Comparison of ENCODE assay signal across 1 cellular context in genomic region chr10:122196218-122196617, GRCh38.
TF ChIP-seq lines count a peak whose summit lies in the region.

No MANE protein-coding gene starts in this region.

TF ChIP-seq in GM23338, 12 proteins besides CTCF, POLR2A, EP300 and RAD21 (continued from another document):
- TF ChIP-seq, protein P1, sequence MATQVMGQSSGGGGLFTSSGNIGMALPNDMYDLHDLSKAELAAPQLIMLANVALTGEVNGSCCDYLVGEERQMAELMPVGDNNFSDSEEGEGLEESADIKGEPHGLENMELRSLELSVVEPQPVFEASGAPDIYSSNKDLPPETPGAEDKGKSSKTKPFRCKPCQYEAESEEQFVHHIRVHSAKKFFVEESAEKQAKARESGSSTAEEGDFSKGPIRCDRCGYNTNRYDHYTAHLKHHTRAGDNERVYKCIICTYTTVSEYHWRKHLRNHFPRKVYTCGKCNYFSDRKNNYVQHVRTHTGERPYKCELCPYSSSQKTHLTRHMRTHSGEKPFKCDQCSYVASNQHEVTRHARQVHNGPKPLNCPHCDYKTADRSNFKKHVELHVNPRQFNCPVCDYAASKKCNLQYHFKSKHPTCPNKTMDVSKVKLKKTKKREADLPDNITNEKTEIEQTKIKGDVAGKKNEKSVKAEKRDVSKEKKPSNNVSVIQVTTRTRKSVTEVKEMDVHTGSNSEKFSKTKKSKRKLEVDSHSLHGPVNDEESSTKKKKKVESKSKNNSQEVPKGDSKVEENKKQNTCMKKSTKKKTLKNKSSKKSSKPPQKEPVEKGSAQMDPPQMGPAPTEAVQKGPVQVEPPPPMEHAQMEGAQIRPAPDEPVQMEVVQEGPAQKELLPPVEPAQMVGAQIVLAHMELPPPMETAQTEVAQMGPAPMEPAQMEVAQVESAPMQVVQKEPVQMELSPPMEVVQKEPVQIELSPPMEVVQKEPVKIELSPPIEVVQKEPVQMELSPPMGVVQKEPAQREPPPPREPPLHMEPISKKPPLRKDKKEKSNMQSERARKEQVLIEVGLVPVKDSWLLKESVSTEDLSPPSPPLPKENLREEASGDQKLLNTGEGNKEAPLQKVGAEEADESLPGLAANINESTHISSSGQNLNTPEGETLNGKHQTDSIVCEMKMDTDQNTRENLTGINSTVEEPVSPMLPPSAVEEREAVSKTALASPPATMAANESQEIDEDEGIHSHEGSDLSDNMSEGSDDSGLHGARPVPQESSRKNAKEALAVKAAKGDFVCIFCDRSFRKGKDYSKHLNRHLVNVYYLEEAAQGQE (IDR thresholded peaks at IDR 0.05; ENCODE audit: unreplicated experiment) = no peak
- no peak for TF ChIP-seq JUNB (IDR thresholded peaks at IDR 0.05; ENCODE audit: unreplicated experiment)
- no peak for TF ChIP-seq NANOG (IDR thresholded peaks at IDR 0.05; ENCODE audit: borderline replicate concordance)
- no peak for TF ChIP-seq ZNF331 (CRISPR knock-in tag; IDR thresholded peaks at IDR 0.05; ENCODE audit: low read depth)
- TF ChIP-seq, protein P2, sequence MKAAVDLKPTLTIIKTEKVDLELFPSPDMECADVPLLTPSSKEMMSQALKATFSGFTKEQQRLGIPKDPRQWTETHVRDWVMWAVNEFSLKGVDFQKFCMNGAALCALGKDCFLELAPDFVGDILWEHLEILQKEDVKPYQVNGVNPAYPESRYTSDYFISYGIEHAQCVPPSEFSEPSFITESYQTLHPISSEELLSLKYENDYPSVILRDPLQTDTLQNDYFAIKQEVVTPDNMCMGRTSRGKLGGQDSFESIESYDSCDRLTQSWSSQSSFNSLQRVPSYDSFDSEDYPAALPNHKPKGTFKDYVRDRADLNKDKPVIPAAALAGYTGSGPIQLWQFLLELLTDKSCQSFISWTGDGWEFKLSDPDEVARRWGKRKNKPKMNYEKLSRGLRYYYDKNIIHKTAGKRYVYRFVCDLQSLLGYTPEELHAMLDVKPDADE (IDR thresholded peaks at IDR 0.05) = no peak
- no peak for TF ChIP-seq EZH2 (IDR thresholded peaks at IDR 0.05; ENCODE audit: low read depth, unreplicated experiment)
- TF ChIP-seq POLR2AphosphoS5 (IDR thresholded peaks at IDR 0.05; ENCODE audit: low read depth) = no peak
- no peak for TF ChIP-seq EZH2phosphoT487 (IDR thresholded peaks at IDR 0.05; ENCODE audit: unreplicated experiment)
- TF ChIP-seq, protein P3, sequence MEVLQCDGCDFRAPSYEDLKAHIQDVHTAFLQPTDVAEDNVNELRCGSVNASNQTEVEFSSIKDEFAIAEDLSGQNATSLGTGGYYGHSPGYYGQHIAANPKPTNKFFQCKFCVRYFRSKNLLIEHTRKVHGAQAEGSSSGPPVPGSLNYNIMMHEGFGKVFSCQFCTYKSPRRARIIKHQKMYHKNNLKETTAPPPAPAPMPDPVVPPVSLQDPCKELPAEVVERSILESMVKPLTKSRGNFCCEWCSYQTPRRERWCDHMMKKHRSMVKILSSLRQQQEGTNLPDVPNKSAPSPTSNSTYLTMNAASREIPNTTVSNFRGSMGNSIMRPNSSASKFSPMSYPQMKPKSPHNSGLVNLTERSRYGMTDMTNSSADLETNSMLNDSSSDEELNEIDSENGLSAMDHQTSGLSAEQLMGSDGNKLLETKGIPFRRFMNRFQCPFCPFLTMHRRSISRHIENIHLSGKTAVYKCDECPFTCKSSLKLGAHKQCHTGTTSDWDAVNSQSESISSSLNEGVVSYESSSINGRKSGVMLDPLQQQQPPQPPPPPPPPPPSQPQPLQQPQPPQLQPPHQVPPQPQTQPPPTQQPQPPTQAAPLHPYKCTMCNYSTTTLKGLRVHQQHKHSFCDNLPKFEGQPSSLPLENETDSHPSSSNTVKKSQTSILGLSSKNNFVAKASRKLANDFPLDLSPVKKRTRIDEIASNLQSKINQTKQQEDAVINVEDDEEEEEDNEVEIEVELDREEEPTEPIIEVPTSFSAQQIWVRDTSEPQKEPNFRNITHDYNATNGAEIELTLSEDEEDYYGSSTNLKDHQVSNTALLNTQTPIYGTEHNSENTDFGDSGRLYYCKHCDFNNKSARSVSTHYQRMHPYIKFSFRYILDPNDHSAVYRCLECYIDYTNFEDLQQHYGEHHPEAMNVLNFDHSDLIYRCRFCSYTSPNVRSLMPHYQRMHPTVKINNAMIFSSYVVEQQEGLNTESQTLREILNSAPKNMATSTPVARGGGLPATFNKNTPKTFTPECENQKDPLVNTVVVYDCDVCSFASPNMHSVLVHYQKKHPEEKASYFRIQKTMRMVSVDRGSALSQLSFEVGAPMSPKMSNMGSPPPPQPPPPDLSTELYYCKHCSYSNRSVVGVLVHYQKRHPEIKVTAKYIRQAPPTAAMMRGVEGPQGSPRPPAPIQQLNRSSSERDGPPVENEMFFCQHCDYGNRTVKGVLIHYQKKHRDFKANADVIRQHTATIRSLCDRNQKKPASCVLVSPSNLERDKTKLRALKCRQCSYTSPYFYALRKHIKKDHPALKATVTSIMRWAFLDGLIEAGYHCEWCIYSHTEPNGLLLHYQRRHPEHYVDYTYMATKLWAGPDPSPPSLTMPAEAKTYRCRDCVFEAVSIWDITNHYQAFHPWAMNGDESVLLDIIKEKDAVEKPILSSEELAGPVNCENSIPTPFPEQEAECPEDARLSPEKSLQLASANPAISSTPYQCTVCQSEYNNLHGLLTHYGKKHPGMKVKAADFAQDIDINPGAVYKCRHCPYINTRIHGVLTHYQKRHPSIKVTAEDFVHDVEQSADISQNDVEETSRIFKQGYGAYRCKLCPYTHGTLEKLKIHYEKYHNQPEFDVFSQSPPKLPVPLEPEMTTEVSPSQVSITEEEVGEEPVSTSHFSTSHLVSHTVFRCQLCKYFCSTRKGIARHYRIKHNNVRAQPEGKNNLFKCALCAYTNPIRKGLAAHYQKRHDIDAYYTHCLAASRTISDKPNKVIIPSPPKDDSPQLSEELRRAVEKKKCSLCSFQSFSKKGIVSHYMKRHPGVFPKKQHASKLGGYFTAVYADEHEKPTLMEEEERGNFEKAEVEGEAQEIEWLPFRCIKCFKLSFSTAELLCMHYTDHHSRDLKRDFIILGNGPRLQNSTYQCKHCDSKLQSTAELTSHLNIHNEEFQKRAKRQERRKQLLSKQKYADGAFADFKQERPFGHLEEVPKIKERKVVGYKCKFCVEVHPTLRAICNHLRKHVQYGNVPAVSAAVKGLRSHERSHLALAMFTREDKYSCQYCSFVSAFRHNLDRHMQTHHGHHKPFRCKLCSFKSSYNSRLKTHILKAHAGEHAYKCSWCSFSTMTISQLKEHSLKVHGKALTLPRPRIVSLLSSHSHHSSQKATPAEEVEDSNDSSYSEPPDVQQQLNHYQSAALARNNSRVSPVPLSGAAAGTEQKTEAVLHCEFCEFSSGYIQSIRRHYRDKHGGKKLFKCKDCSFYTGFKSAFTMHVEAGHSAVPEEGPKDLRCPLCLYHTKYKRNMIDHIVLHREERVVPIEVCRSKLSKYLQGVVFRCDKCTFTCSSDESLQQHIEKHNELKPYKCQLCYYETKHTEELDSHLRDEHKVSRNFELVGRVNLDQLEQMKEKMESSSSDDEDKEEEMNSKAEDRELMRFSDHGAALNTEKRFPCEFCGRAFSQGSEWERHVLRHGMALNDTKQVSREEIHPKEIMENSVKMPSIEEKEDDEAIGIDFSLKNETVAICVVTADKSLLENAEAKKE (CRISPR knock-in tag; IDR thresholded peaks at IDR 0.05) = no peak
- no peak for TF ChIP-seq ZNF114 (CRISPR knock-in tag; IDR thresholded peaks at IDR 0.05)
- TF ChIP-seq STAT1 (IDR thresholded peaks at IDR 0.05; ENCODE audit: unreplicated experiment) = no peak
